14 cellular contexts compared by ENCODE assay signal in genomic region chr2:23418490-23418911, GRCh38.
DNase-seq lines count a peak whose midpoint lies in the region; ATAC-seq and TF ChIP-seq lines count a peak whose summit lies in the region.
"Had no signal": no experiment of that assay in that cellular context is flagged by ENCODE, and none has a peak within 500 bp of the region (broad histone marks: within the 10 kb centered on the region; RNA-seq: fewer than 3 reads in every experiment).

No MANE protein-coding gene starts in this region.

- ATAC-seq in HG02763 (IDR thresholded peaks at IDR 0.05; ENCODE audit: unreplicated experiment), result no peak
- ATAC-seq: activated T-cell treated with anti-CD3 and anti-CD28 coated beads, Interleukin-2, amount 50 U/mL, for 72 hours had no signal

- H3K4me3 ChIP-seq in AG04449 (ENCODE audit: low read depth, low read length), result no peak overlapping the region
- H3K4me3 ChIP-seq in muscle layer of colon (ENCODE audit: low read depth in 1 of 2, low read length in 2 of 2), result no peak overlapping the region
- H3K4me3 ChIP-seq: BLaER1, tibial artery had no signal

- H3K27ac ChIP-seq in epithelial cell of prostate (peak overlapping the region; percentile 13), muscle layer of colon (ENCODE audit: low read depth, low read length) (peak overlapping the region; percentile 45)
- H3K27ac ChIP-seq: BLaER1 had no signal

- no peak for TF ChIP-seq CTCF in AG04449 (IDR thresholded peaks at IDR 0.05; ENCODE audit: insufficient read depth, low read length, missing control alignments)

- H3K36me3 ChIP-seq in muscle layer of colon (ENCODE audit: insufficient read depth, low read length), result no peaks in the 10 kb centered on the region
- H3K36me3 ChIP-seq: BLaER1, tibial artery had no signal

- CTCF ChIA-PET in AG04449 (lab: Yijun Ruan, JAX), result interaction anchor here (0.7 to 1.4 kb wide), 2 partner anchors 13 to 16 kb away, joined by 3 to 4 read pairs; no protein-coding TSS in a partner anchor

- peaks cover 44% of the 10 kb centered on the region for H3K4me1 ChIP-seq in muscle layer of colon (ENCODE audit: insufficient read depth, low read length)
- H3K4me1 ChIP-seq: BLaER1 had no signal

- no peak overlapping the region for H3K9ac ChIP-seq in muscle layer of colon (ENCODE audit: low read length)
- H3K9ac ChIP-seq: BLaER1 had no signal

- H3K9me3 ChIP-seq in muscle layer of colon (ENCODE audit: low read length), result no peaks in the 10 kb centered on the region
- H3K9me3 ChIP-seq: BLaER1, tibial artery had no signal

- DNase-seq in AG04449 (ENCODE audit: low read depth, low spot score) (peak; percentile 45), MV-4-11 (lab: John Stamatoyannopoulos, UW) (peak; percentile 45), epithelial cell of prostate (ENCODE audit: low read depth, low spot score) (no peak), NCI-H2029 treated with DMSO at 0.1 percent for 48 hours (lab: John Stamatoyannopoulos, UW) (no peak), ACHN (no peak), nucleus accumbens (lab: John Stamatoyannopoulos, UW) (no peak)
- DNase-seq: activated T-cell treated with anti-CD3 and anti-CD28 coated beads, Interleukin-2, amount 50 U/mL, for 72 hours; cortex of kidney; NCI-H1694; occipital lobe had no signal

- in situ Hi-C loops in ACHN (cut with HindIII; ENCODE audit: low pct_ligation_motif_present, low pct_unique_long_range_greater_than_20kb, low sequenced_read_pairs), result no loop called here

- no peaks in the 10 kb centered on the region for H3K27me3 ChIP-seq in muscle layer of colon (ENCODE audit: control insufficient read depth in 1 of 2, insufficient read depth in 2 of 2, low read length in 2 of 2)
- H3K27me3 ChIP-seq: BLaER1, tibial artery had no signal

- POLR2A ChIA-PET in AG04449 (lab: Yijun Ruan, JAX), result no interaction called here

Comparison
In these comparisons a context has a peak if more than half of its experiments do, and no peak if none do; other contexts are left out.
1. DNase-seq: peak in AG04449 (single experiment) and MV-4-11 (single experiment); none in epithelial cell of prostate (single experiment), NCI-H2029 treated with DMSO at 0.1 percent for 48 hours (single experiment), ACHN (single experiment) and nucleus accumbens (0 of 56).